ENCODE assay signal across 16 cellular contexts in genomic region chr7:158329686-158330085, GRCh38.
A peak's percentile ranks its signal among the peaks of the same experiment; 100 is the strongest.
DNase-seq lines count a peak whose midpoint lies in the region; TF ChIP-seq lines count a peak whose summit lies in the region.
"Had no signal": no experiment of that assay in that cellular context is flagged by ENCODE, and none has a peak within 500 bp of the region (broad histone marks: within the 10 kb centered on the region; RNA-seq: fewer than 3 reads in every experiment).

No MANE protein-coding gene starts in this region.

- DNase-seq in Ammon's horn (ENCODE audit: low spot score): peak; percentile 39
- peak; percentile 14 for DNase-seq in MM.1S
- DNase-seq in islet precursor cell: peak; percentile 21
- peak; percentile 8 for DNase-seq in spleen
- DNase-seq in NCI-H1105 (lab: John Stamatoyannopoulos, UW): no peak
- no peak for DNase-seq in COLO829 (ENCODE audit: low spot score)
- DNase-seq in activated CD8-positive, alpha-beta memory T cell treated with anti-CD3 and anti-CD28 coated beads, Interleukin-2, amount 50 U/mL, for 4 hours: no peak
- DNase-seq in NCI-H69 (lab: John Stamatoyannopoulos, UW): no peak
- DNase-seq: 8988T; Caco-2; CD8-positive, alpha-beta memory T cell; GF-D8; GOT3; H7; HFFc6 had no signal

- H3K79me2 ChIP-seq in MM.1S (ENCODE audit: low read length): no peaks in the 10 kb centered on the region

- intact Hi-C loops in spleen (cut with DNase I; ENCODE audit: low total_unique reads): no loop called here

- no peak for TF ChIP-seq POLR2A in spleen (IDR thresholded peaks at IDR 0.05)

- no peaks in the 10 kb centered on the region for H4K20me1 ChIP-seq in MM.1S (ENCODE audit: insufficient read depth, low read length)
- H4K20me1 ChIP-seq: BLaER1 treated with 17β-estradiol and CSF1 and Interleukin-3, amounts not matched to agents 10 nM and 100 nM had no signal

- H3K27ac ChIP-seq in MM.1S (ENCODE audit: low read length): no peak overlapping the region
- no peak overlapping the region for H3K27ac ChIP-seq in spleen
- H3K27ac ChIP-seq: BLaER1 treated with 17β-estradiol and CSF1 and Interleukin-3, amounts not matched to agents 10 nM and 100 nM had no signal

- H3K4me1 ChIP-seq in MM.1S (ENCODE audit: low read length) (no peaks in the 10 kb centered on the region), spleen (no peaks in the 10 kb centered on the region)
- H3K4me1 ChIP-seq: Caco-2 had no signal

- no peaks in the 10 kb centered on the region for H3K27me3 ChIP-seq in MM.1S (replicated peaks; ENCODE audit: insufficient read depth, low read length)
- peaks cover 0 to 10% (median 0%) of the 10 kb centered on the region in 7 donors for H3K27me3 ChIP-seq in spleen (replicated peaks in 1 of 7)
- H3K27me3 ChIP-seq: BLaER1 treated with 17β-estradiol and CSF1 and Interleukin-3, amounts not matched to agents 10 nM and 100 nM had no signal

- 89 to 96% (median 91%) methylated on average over 13 of the region's 13 CpGs for WGBS in spleen, 5 donors

- TF ChIP-seq CTCF in MM.1S (IDR thresholded peaks at IDR 0.05; ENCODE audit: low read length) (no peak), spleen (IDR thresholded peaks at IDR 0.05 in 8 of 11, conservative IDR thresholded peaks at IDR 0.05 in 3 of 11) (no peak)

- no peaks in the 10 kb centered on the region for H3F3A ChIP-seq in MM.1S (ENCODE audit: insufficient read depth, low read length)

- H3K4me3 ChIP-seq in MM.1S (ENCODE audit: low read length) (peak overlapping the region; percentile 17; the same call in 1 of the 2 replicates), spleen (no peak overlapping the region)
- H3K4me3 ChIP-seq: BLaER1 treated with 17β-estradiol and CSF1 and Interleukin-3, amounts not matched to agents 10 nM and 100 nM had no signal

- H2AFZ ChIP-seq in MM.1S (ENCODE audit: low read length): no peak overlapping the region

- peak overlapping the region; percentile 42 for H3K4me2 ChIP-seq in MM.1S (ENCODE audit: low read depth, low read length)

- H3K36me3 ChIP-seq in MM.1S (replicated peaks; ENCODE audit: insufficient read depth, low read length) (no peaks in the 10 kb centered on the region), spleen (no peaks in the 10 kb centered on the region)
- H3K36me3 ChIP-seq: BLaER1 treated with 17β-estradiol and CSF1 and Interleukin-3, amounts not matched to agents 10 nM and 100 nM had no signal

- H3K9ac ChIP-seq in MM.1S (ENCODE audit: low read length): no peak overlapping the region
- H3K9ac ChIP-seq: BLaER1 treated with 17β-estradiol and CSF1 and Interleukin-3, amounts not matched to agents 10 nM and 100 nM had no signal

- H3K9me3 ChIP-seq in MM.1S (replicated peaks; ENCODE audit: insufficient read depth, low read length): no peaks in the 10 kb centered on the region
- H3K9me3 ChIP-seq in spleen: peaks cover 0 to 46% (median 2%) of the 10 kb centered on the region in 8 donors

- H3K9me2 ChIP-seq in MM.1S (replicated peaks; ENCODE audit: insufficient read depth, low read length): no peaks in the 10 kb centered on the region

Comparison
In these comparisons a context has a peak if more than half of its experiments do, and no peak if none do; other contexts are left out.
1. DNase-seq: peak in Ammon's horn (single experiment), MM.1S (single experiment), islet precursor cell (single experiment) and spleen (single experiment); none in NCI-H1105 (single experiment), COLO829 (single experiment), activated CD8-positive, alpha-beta memory T cell treated with anti-CD3 and anti-CD28 coated beads, Interleukin-2, amount 50 U/mL, for 4 hours (single experiment) and NCI-H69 (single experiment).